24 cellular contexts compared by ENCODE assay signal in the genomic region with DNA sequence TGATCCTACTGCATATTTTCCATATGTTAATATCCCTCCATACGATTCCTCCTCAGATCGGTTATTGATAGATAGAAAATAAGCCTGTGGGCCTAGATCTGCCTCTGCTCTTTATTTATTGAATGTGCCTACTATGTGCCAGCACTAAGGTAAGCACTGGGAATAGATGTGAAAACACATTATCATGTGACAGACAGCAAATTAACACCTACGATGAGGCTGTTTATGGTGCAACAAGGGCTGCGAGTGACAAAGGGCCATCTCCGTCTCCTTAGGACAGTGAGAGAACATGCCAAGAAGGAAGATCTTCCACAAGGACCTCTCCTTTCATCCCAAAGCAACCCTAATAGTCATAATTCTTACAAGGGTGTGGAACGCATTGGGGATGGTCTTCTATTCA.
DNase-seq lines count a peak whose midpoint lies in the region; ATAC-seq and TF ChIP-seq lines count a peak whose summit lies in the region.
"Had no signal": no experiment of that assay in that cellular context is flagged by ENCODE, and none has a peak within 500 bp of the region (broad histone marks: within the 10 kb centered on the region; RNA-seq: fewer than 3 reads in every experiment).

No MANE protein-coding gene starts in this region.

- H3K9me3 ChIP-seq in RWPE2 (ENCODE audit: severe bottlenecking) (no peaks in the 10 kb centered on the region), hepatocyte (ENCODE audit: low read depth) (no peaks in the 10 kb centered on the region), prostate gland (no peaks in the 10 kb centered on the region), MM.1S (replicated peaks; ENCODE audit: insufficient read depth, low read length) (no peaks in the 10 kb centered on the region)
- H3K9me3 ChIP-seq: SJCRH30 had no signal

- no peak for TF ChIP-seq POLR2A in prostate gland (IDR thresholded peaks at IDR 0.05)

- no TSS peak for BruUV-seq in Calu3 (replicated peaks; lab: Mats Ljungman, UMichigan)

- H3F3A ChIP-seq in MM.1S (ENCODE audit: insufficient read depth, low read length): no peaks in the 10 kb centered on the region

- no peaks in the 10 kb centered on the region for H3K36me3 Mint-ChIP-seq in Calu3 (ENCODE audit: insufficient read depth, unreplicated experiment)
- H3K36me3 Mint-ChIP-seq: CD4-positive, CD25-positive, alpha-beta regulatory T cell had no signal

- peaks cover 29% of the 10 kb centered on the region for H3K4me1 Mint-ChIP-seq in Calu3 (ENCODE audit: low read depth, unreplicated experiment)
- H3K4me1 Mint-ChIP-seq: CD4-positive, CD25-positive, alpha-beta regulatory T cell; nephron had no signal

- ATAC-seq in RWPE2 (ENCODE audit: low read depth) (no peak), HG03460 (IDR thresholded peaks at IDR 0.05; ENCODE audit: unreplicated experiment) (no peak), HG03045 (IDR thresholded peaks at IDR 0.05; ENCODE audit: unreplicated experiment) (no peak)

- TF ChIP-seq CTCF in Calu3 (IDR thresholded peaks at IDR 0.05; ENCODE audit: unreplicated experiment) (no peak), RWPE2 (IDR thresholded peaks at IDR 0.05; ENCODE audit: poor library complexity, severe bottlenecking) (no peak), hepatocyte (IDR thresholded peaks at IDR 0.05; ENCODE audit: poor library complexity) (no peak), prostate gland (IDR thresholded peaks at IDR 0.05) (no peak), MM.1S (IDR thresholded peaks at IDR 0.05; ENCODE audit: low read length) (no peak)

- H3K27me3 ChIP-seq in RWPE2 (ENCODE audit: insufficient read depth, poor library complexity, severe bottlenecking): no peaks in the 10 kb centered on the region
- H3K27me3 ChIP-seq in hepatocyte: no peaks in the 10 kb centered on the region
- no peaks in the 10 kb centered on the region for H3K27me3 ChIP-seq in prostate gland (replicated peaks; ENCODE audit: insufficient read depth)
- H3K27me3 ChIP-seq in MM.1S (replicated peaks; ENCODE audit: insufficient read depth, low read length): no peaks in the 10 kb centered on the region
- H3K27me3 ChIP-seq: SJCRH30 had no signal

- intact Hi-C loops in Calu3 (cut with micrococcal nuclease; ENCODE audit: unreplicated experiment) (no loop called here), prostate gland (cut with DNase I) (no loop called here)

- H3K27ac ChIP-seq in RWPE2 (ENCODE audit: poor library complexity, severe bottlenecking) (peak overlapping the region; percentile 48), hepatocyte (peak overlapping the region; percentile 86), prostate gland (peak overlapping the region; percentile 28 to 73), MM.1S (ENCODE audit: low read length) (no peak overlapping the region)
- H3K27ac ChIP-seq: SJCRH30 had no signal

- H3K4me2 ChIP-seq in hepatocyte: no peak overlapping the region
- H3K4me2 ChIP-seq in MM.1S (ENCODE audit: low read depth, low read length): no peak overlapping the region

- H3K27ac Mint-ChIP-seq in Calu3 (ENCODE audit: unreplicated experiment): peak overlapping the region; percentile 26
- H3K27ac Mint-ChIP-seq: activated naive CD8-positive, alpha-beta T cell treated with anti-CD3 and anti-CD28 coated beads for 36 hours; nephron had no signal

- H3K79me2 ChIP-seq in hepatocyte: no peaks in the 10 kb centered on the region
- no peaks in the 10 kb centered on the region for H3K79me2 ChIP-seq in MM.1S (ENCODE audit: low read length)

- no peak overlapping the region for H3K4me3 Mint-ChIP-seq in Calu3 (ENCODE audit: low read depth, unreplicated experiment)
- H3K4me3 Mint-ChIP-seq: activated naive CD8-positive, alpha-beta T cell treated with anti-CD3 and anti-CD28 coated beads for 36 hours; CD4-positive, CD25-positive, alpha-beta regulatory T cell; nephron had no signal

- no peaks in the 10 kb centered on the region for H3K9me3 Mint-ChIP-seq in Calu3 (ENCODE audit: low read depth, unreplicated experiment)
- H3K9me3 Mint-ChIP-seq: activated naive CD8-positive, alpha-beta T cell treated with anti-CD3 and anti-CD28 coated beads for 36 hours; nephron had no signal

- H2AFZ ChIP-seq in hepatocyte: no peak overlapping the region
- no peak overlapping the region for H2AFZ ChIP-seq in MM.1S (ENCODE audit: low read length)

- no peaks in the 10 kb centered on the region for H4K20me1 ChIP-seq in hepatocyte (ENCODE audit: insufficient read depth, poor library complexity, severe bottlenecking)
- H4K20me1 ChIP-seq in MM.1S (ENCODE audit: insufficient read depth, low read length): no peaks in the 10 kb centered on the region

- 73% methylated on average over 6 of the region's 6 CpGs for WGBS in hepatocyte (ENCODE audit: low lambda C conversion rate, missing lambda C conversion rate)
- WGBS in prostate gland: 79% methylated on average over 6 of the region's 6 CpGs

- DNase-seq in Calu3: no peak
- no peak for DNase-seq in RWPE2 (ENCODE audit: low spot score)
- no peak for DNase-seq in hepatocyte (ENCODE audit: low spot score)
- DNase-seq in prostate gland (ENCODE audit: low spot score): no peak
- no peak for DNase-seq in AG08396 (ENCODE audit: low spot score)
- DNase-seq in MM.1S: no peak
- DNase-seq: activated CD4-positive, alpha-beta T cell treated with anti-CD3 and anti-CD28 coated beads, Interleukin-2, amount 50 U/mL, for 1 hour; activated effector memory CD4-positive, alpha-beta T cell treated with anti-CD3 and anti-CD28 coated beads, Interleukin-2, amount 50 U/mL, for 16 hours; activated naive CD8-positive, alpha-beta T cell treated with anti-CD3 and anti-CD28 coated beads for 36 hours; activated T-cell treated with anti-CD3 and anti-CD28 coated beads, Interleukin-2, amount 50 U/mL, for 1 hour; aorta; CD4-positive, CD25-positive, alpha-beta regulatory T cell; effector CD8-positive, alpha-beta T cell; glutamatergic neuron; NCI-H2029; NCI-H524; NK-92 treated with Interleukin-12 subunit alpha and Interleukin-12 subunit beta, amount 100 ng/mL, for 24 hours; SJCRH30; stimulated activated CD4-positive, alpha-beta T cell treated with anti-CD3 and anti-CD28 coated beads, Interleukin-4, amount 100 ng/mL, for 1 hour; T-helper 9 cell; trophoblast cell had no signal

- no peaks in the 10 kb centered on the region for H3K27me3 Mint-ChIP-seq in Calu3 (ENCODE audit: unreplicated experiment)

- H3K36me3 ChIP-seq in RWPE2 (ENCODE audit: low read depth): no peaks in the 10 kb centered on the region
- no peaks in the 10 kb centered on the region for H3K36me3 ChIP-seq in hepatocyte (replicated peaks; ENCODE audit: insufficient read depth, low read depth)
- H3K36me3 ChIP-seq in prostate gland: no peaks in the 10 kb centered on the region
- no peaks in the 10 kb centered on the region for H3K36me3 ChIP-seq in MM.1S (replicated peaks; ENCODE audit: insufficient read depth, low read length)
- H3K36me3 ChIP-seq: SJCRH30 had no signal

- CTCF ChIA-PET in Calu3 (lab: Charles Lee): no interaction called here

- no peak overlapping the region for H3K9ac ChIP-seq in MM.1S (ENCODE audit: low read length)

- no peaks in the 10 kb centered on the region for H3K9me2 ChIP-seq in hepatocyte (replicated peaks; ENCODE audit: insufficient read depth)
- H3K9me2 ChIP-seq in MM.1S (replicated peaks; ENCODE audit: insufficient read depth, low read length): no peaks in the 10 kb centered on the region

- peaks cover 17% of the 10 kb centered on the region for H3K4me1 ChIP-seq in RWPE2 (ENCODE audit: insufficient read depth, poor library complexity, severe bottlenecking)
- H3K4me1 ChIP-seq in hepatocyte (ENCODE audit: insufficient read depth): peaks cover 5% of the 10 kb centered on the region
- peaks cover 15% of the 10 kb centered on the region for H3K4me1 ChIP-seq in prostate gland (replicated peaks)
- H3K4me1 ChIP-seq in MM.1S (ENCODE audit: low read length): peaks cover 2% of the 10 kb centered on the region; the same call in 1 of the 2 replicates
- H3K4me1 ChIP-seq: SJCRH30 had no signal

- H3K4me3 ChIP-seq in RWPE2 (ENCODE audit: severe bottlenecking) (no peak overlapping the region), hepatocyte (no peak overlapping the region), prostate gland (no peak overlapping the region), MM.1S (ENCODE audit: low read length) (no peak overlapping the region)
- H3K4me3 ChIP-seq: SJCRH30 had no signal
